24 cellular contexts compared by ENCODE assay signal in genomic region chr16:4092547-4093265, GRCh38. TPM values are rescaled to one million over a fixed set of nuclear protein-coding genes. Genes with fewer than 3 reads are reported as not detected.
DNase-seq lines count a peak whose midpoint lies in the region; ATAC-seq and TF ChIP-seq lines count a peak whose summit lies in the region.
"Had no signal": no experiment of that assay in that cellular context is flagged by ENCODE, and none has a peak within 500 bp of the region (broad histone marks: within the 10 kb centered on the region; RNA-seq: fewer than 3 reads in every experiment).

No MANE protein-coding gene starts in this region.

- 76 to 83% methylated on average over 4 to 5 of the region's 5 CpGs for WGBS in transverse colon (ENCODE audit: low coverage in 1 of 2), 2 donors

- H3K36me3 Mint-ChIP-seq in activated CD8-positive, alpha-beta T cell treated with anti-CD3 and anti-CD28 coated beads, Interleukin-2, amount 10 ng/mL, durations not matched to agents 7 days and 5 days (ENCODE audit: low read depth), result no peaks in the 10 kb centered on the region
- H3K36me3 Mint-ChIP-seq: CD4-positive, alpha-beta memory T cell; naive thymus-derived CD8-positive, alpha-beta T cell had no signal

- H3K9me3 Mint-ChIP-seq in activated CD8-positive, alpha-beta T cell treated with anti-CD3 and anti-CD28 coated beads, Interleukin-2, amount 10 ng/mL, durations not matched to agents 7 days and 5 days (ENCODE audit: insufficient read depth), result no peaks in the 10 kb centered on the region
- H3K9me3 Mint-ChIP-seq: activated CD4-positive, alpha-beta T cell treated with anti-CD3 and anti-CD28 coated beads, Interleukin-2, amount 10 ng/mL, durations not matched to agents 24 days and 14 days; activated naive CD4-positive, alpha-beta T cell treated with anti-CD3 and anti-CD28 coated beads for 36 hours; CD4-positive, alpha-beta memory T cell; naive thymus-derived CD8-positive, alpha-beta T cell; T-helper 2 cell treated with Interferon-gamma antibody and Interleukin-4, amounts not matched to agents 5 μg/mL and 100 μg/mL, for 36 hours had no signal

- no peak for TF ChIP-seq CTCF in coronary artery (IDR thresholded peaks at IDR 0.05)
- no peak for TF ChIP-seq CTCF in lower lobe of right lung (IDR thresholded peaks at IDR 0.05)
- TF ChIP-seq CTCF in transverse colon (IDR thresholded peaks at IDR 0.05), result no peak

- in situ Hi-C loops in transverse colon (cut with MboI; ENCODE audit: low pct_ligation_motif_present in 1 of 4, low pct_unique_long_range_greater_than_20kb in 1 of 4, low sequenced_read_pairs in 3 of 4), result no loop called here

- peaks cover 5% of the 10 kb centered on the region for H3K4me1 Mint-ChIP-seq in activated CD8-positive, alpha-beta T cell treated with anti-CD3 and anti-CD28 coated beads, Interleukin-2, amount 10 ng/mL, durations not matched to agents 7 days and 5 days (ENCODE audit: low read depth)

- DNase-seq in NCI-H2171 treated with DMSO at 0.1 percent for 48 hours (lab: John Stamatoyannopoulos, UW) (peak; percentile 12), NCI-H2171 (lab: John Stamatoyannopoulos, UW) (no peak), coronary artery (ENCODE audit: low spot score) (no peak), lower lobe of right lung (no peak), transverse colon (peak; percentile 1), RKO (ENCODE audit: low spot score) (no peak)
- DNase-seq in activated CD8-positive, alpha-beta T cell treated with anti-CD3 and anti-CD28 coated beads, Interleukin-2, amount 10 ng/mL, durations not matched to agents 7 days and 5 days, result no peak
- DNase-seq in stimulated activated CD4-positive, alpha-beta T cell treated with anti-CD3 and anti-CD28 coated beads, Interleukin-4, amount 100 ng/mL, for 1 hour, result no peak
- DNase-seq: activated CD4-positive, alpha-beta T cell treated with anti-CD3 and anti-CD28 coated beads, Interleukin-2, amount 10 ng/mL, durations not matched to agents 24 days and 14 days; activated naive CD4-positive, alpha-beta T cell treated with anti-CD3 and anti-CD28 coated beads for 36 hours; activated T-cell treated with anti-CD3 and anti-CD28 coated beads, Interleukin-2, amount 50 U/mL, for 48 hours; amygdala; CD4-positive, alpha-beta memory T cell; dermis blood vessel endothelial cell; Kasumi-1; midbrain; naive thymus-derived CD8-positive, alpha-beta T cell; NCI-H1694 treated with DMSO at 0.1 percent for 48 hours; retina; stimulated activated CD4-positive, alpha-beta T cell treated with anti-CD3 and anti-CD28 coated beads, Interleukin-12 subunit alpha, Interleukin-12 subunit beta, amount 100 ng/mL, for 4 hours; stimulated activated naive CD4-positive, alpha-beta T cell treated with Interleukin-2 at 50 U/mL for 16 hours had no signal

- H3K27ac Mint-ChIP-seq in activated CD8-positive, alpha-beta T cell treated with anti-CD3 and anti-CD28 coated beads, Interleukin-2, amount 10 ng/mL, durations not matched to agents 7 days and 5 days, result no peak overlapping the region
- H3K27ac Mint-ChIP-seq: activated CD4-positive, alpha-beta T cell treated with anti-CD3 and anti-CD28 coated beads, Interleukin-2, amount 10 ng/mL, durations not matched to agents 24 days and 14 days; activated naive CD4-positive, alpha-beta T cell treated with anti-CD3 and anti-CD28 coated beads for 36 hours; naive thymus-derived CD8-positive, alpha-beta T cell; T-helper 2 cell treated with Interferon-gamma antibody and Interleukin-4, amounts not matched to agents 5 μg/mL and 100 μg/mL, for 36 hours had no signal

- no peak overlapping the region for H3K4me3 Mint-ChIP-seq in activated CD8-positive, alpha-beta T cell treated with anti-CD3 and anti-CD28 coated beads, Interleukin-2, amount 10 ng/mL, durations not matched to agents 7 days and 5 days
- H3K4me3 Mint-ChIP-seq: activated CD4-positive, alpha-beta T cell treated with anti-CD3 and anti-CD28 coated beads, Interleukin-2, amount 10 ng/mL, durations not matched to agents 24 days and 14 days; activated naive CD4-positive, alpha-beta T cell treated with anti-CD3 and anti-CD28 coated beads for 36 hours; CD4-positive, alpha-beta memory T cell; naive thymus-derived CD8-positive, alpha-beta T cell; T-helper 2 cell treated with Interferon-gamma antibody and Interleukin-4, amounts not matched to agents 5 μg/mL and 100 μg/mL, for 36 hours had no signal

- H3K4me1 ChIP-seq in lower lobe of right lung (peaks cover 81% of the 10 kb centered on the region), transverse colon (peaks cover 5 to 70% (median 38%) of the 10 kb centered on the region in 4 donors)

- H3K36me3 ChIP-seq in lower lobe of right lung (no peaks in the 10 kb centered on the region), transverse colon (no peaks in the 10 kb centered on the region)

- H3K27me3 Mint-ChIP-seq in activated CD8-positive, alpha-beta T cell treated with anti-CD3 and anti-CD28 coated beads, Interleukin-2, amount 10 ng/mL, durations not matched to agents 7 days and 5 days (ENCODE audit: low read depth), result no peaks in the 10 kb centered on the region
- H3K27me3 Mint-ChIP-seq: activated CD4-positive, alpha-beta T cell treated with anti-CD3 and anti-CD28 coated beads, Interleukin-2, amount 10 ng/mL, durations not matched to agents 24 days and 14 days; CD4-positive, alpha-beta memory T cell had no signal

- POLR2A ChIA-PET in activated CD8-positive, alpha-beta T cell treated with anti-CD3 and anti-CD28 coated beads, Interleukin-2, amount 10 ng/mL, durations not matched to agents 7 days and 5 days (lab: Charles Lee), result no interaction called here

- no peak for TF ChIP-seq POLR2A in transverse colon (IDR thresholded peaks at IDR 0.05)

- H3K27me3 ChIP-seq in lower lobe of right lung (ENCODE audit: low read depth) (no peaks in the 10 kb centered on the region), transverse colon (no peaks in the 10 kb centered on the region)

- CTCF ChIA-PET in activated CD8-positive, alpha-beta T cell treated with anti-CD3 and anti-CD28 coated beads, Interleukin-2, amount 10 ng/mL, durations not matched to agents 7 days and 5 days (lab: Charles Lee), result interaction anchor here (1.1 to 1.8 kb wide), 3 partner anchors 11 to 161 kb away, joined by 4 to 5 read pairs (median 4); no protein-coding TSS in a partner anchor

- H3K4me3 ChIP-seq in coronary artery (peak overlapping the region; percentile 2), lower lobe of right lung (no peak overlapping the region), transverse colon (no peak overlapping the region)

- H3K9me3 ChIP-seq in lower lobe of right lung, result no peaks in the 10 kb centered on the region
- H3K9me3 ChIP-seq in transverse colon, result no peaks in the 10 kb centered on the region

- intact Hi-C loops in lower lobe of right lung (cut with DNase I) (no loop called here), transverse colon (cut with DNase I; ENCODE audit: low total_unique reads) (no loop called here)

- ATAC-seq in lower lobe of right lung, result no peak
- ATAC-seq in activated CD8-positive, alpha-beta T cell treated with anti-CD3 and anti-CD28 coated beads, Interleukin-2, amount 10 ng/mL, durations not matched to agents 7 days and 5 days, result no peak
- ATAC-seq: naive thymus-derived CD8-positive, alpha-beta T cell had no signal

- no peak for TF ChIP-seq EP300 in transverse colon (IDR thresholded peaks at IDR 0.05; ENCODE audit: low read depth)

- peak overlapping the region; percentile 32 to 73 for H3K27ac ChIP-seq in coronary artery
- peak overlapping the region; percentile 72 for H3K27ac ChIP-seq in lower lobe of right lung
- peak overlapping the region in 2 of 4 donors; percentile 52 to 58 for H3K27ac ChIP-seq in transverse colon
- H3K27ac ChIP-seq: 22Rv1, VCaP had no signal

RNA-seq across cellular contexts. Expression of gene ADCY9, which starts 23.5 kb away (rescaled TPM):
- total RNA-seq in lower lobe of right lung (43.2 TPM), transverse colon (10 to 100 TPM; 33.7 to 46.0 (median 37.2) TPM)
- 1 to 10 TPM; 6.2 to 6.3 TPM for total RNA-seq in activated CD8-positive, alpha-beta T cell treated with anti-CD3 and anti-CD28 coated beads, Interleukin-2, amount 10 ng/mL, durations not matched to agents 7 days and 5 days

Comparison
In these comparisons a context has a peak if more than half of its experiments do, and no peak if none do; other contexts are left out.
1. DNase-seq: peak in NCI-H2171 treated with DMSO at 0.1 percent for 48 hours (single experiment) and transverse colon (single experiment); none in NCI-H2171 (single experiment), coronary artery (single experiment), lower lobe of right lung (single experiment), activated CD8-positive, alpha-beta T cell treated with anti-CD3 and anti-CD28 coated beads, Interleukin-2, amount 10 ng/mL, durations not matched to agents 7 days and 5 days (single experiment), RKO (single experiment) and stimulated activated CD4-positive, alpha-beta T cell treated with anti-CD3 and anti-CD28 coated beads, Interleukin-4, amount 100 ng/mL, for 1 hour (single experiment).